Comparison of ENCODE assay signal across 12 cellular contexts in genomic region chr10:43824934-43825333, GRCh38.
DNase-seq lines count a peak whose midpoint lies in the region; FAIRE-seq and TF ChIP-seq lines count a peak whose summit lies in the region.
"Had no signal": no experiment of that assay in that cellular context is flagged by ENCODE, and none has a peak within 500 bp of the region (broad histone marks: within the 10 kb centered on the region; RNA-seq: fewer than 3 reads in every experiment).

No MANE protein-coding gene starts in this region.

- H3K36me3 Mint-ChIP-seq in activated CD4-positive, alpha-beta memory T cell treated with anti-CD3 and anti-CD28 coated beads for 36 hours: no peaks in the 10 kb centered on the region

- H3K4me1 ChIP-seq in duodenal mucosa (ENCODE audit: control insufficient read depth in 1 of 2, insufficient read depth in 2 of 2, low read length in 2 of 2) (no peaks in the 10 kb centered on the region), kidney (ENCODE audit: control insufficient read depth in 1 of 2, insufficient read depth in 1 of 2, low read depth in 1 of 2, low read length in 2 of 2) (no peaks in the 10 kb centered on the region), skeletal muscle tissue (ENCODE audit: control insufficient read depth in 3 of 3, insufficient read depth in 3 of 3, low read length in 3 of 3) (peaks cover 0 to 15% (median 10%) of the 10 kb centered on the region in 3 donors)

- TF ChIP-seq CTCF in kidney (IDR thresholded peaks at IDR 0.05; ENCODE audit: borderline replicate concordance, extremely low read depth, insufficient read depth): no peak

- CTCF ChIA-PET in activated CD4-positive, alpha-beta memory T cell treated with anti-CD3 and anti-CD28 coated beads for 36 hours (lab: Charles Lee): interaction anchor here (1.0 kb wide), 1 partner anchor 135 kb away, joined by 3 read pairs; no protein-coding TSS in a partner anchor

- H3K9me3 ChIP-seq in duodenal mucosa (ENCODE audit: control insufficient read depth in 1 of 2, low read length in 2 of 2) (no peaks in the 10 kb centered on the region), kidney (ENCODE audit: control insufficient read depth in 1 of 2, low read length in 2 of 2) (no peaks in the 10 kb centered on the region), skeletal muscle tissue (ENCODE audit: control insufficient read depth in 3 of 3, low read length in 3 of 3) (peaks cover 0 to 2% (median 0%) of the 10 kb centered on the region in 3 donors)

- FAIRE-seq in kidney (lab: Jason Lieb, UNC): no peak
- FAIRE-seq: GM18507 had no signal

- H3K4me1 Mint-ChIP-seq in activated CD4-positive, alpha-beta memory T cell treated with anti-CD3 and anti-CD28 coated beads for 36 hours (ENCODE audit: low read depth): peaks cover 16% of the 10 kb centered on the region

- H3K36me3 ChIP-seq in duodenal mucosa (ENCODE audit: control insufficient read depth in 1 of 2, insufficient read depth in 2 of 2, low read length in 2 of 2) (no peaks in the 10 kb centered on the region), kidney (ENCODE audit: control insufficient read depth in 1 of 2, insufficient read depth in 2 of 2, low read length in 2 of 2) (no peaks in the 10 kb centered on the region), skeletal muscle tissue (ENCODE audit: control insufficient read depth in 3 of 3, insufficient read depth in 3 of 3, low read length in 3 of 3) (no peaks in the 10 kb centered on the region)

- H3K27me3 ChIP-seq in duodenal mucosa (ENCODE audit: control insufficient read depth in 1 of 2, insufficient read depth in 2 of 2, low read length in 2 of 2) (no peaks in the 10 kb centered on the region), skeletal muscle tissue (ENCODE audit: control insufficient read depth in 3 of 3, insufficient read depth in 3 of 3, low read length in 3 of 3) (no peaks in the 10 kb centered on the region)

- no peak overlapping the region for H3K4me3 Mint-ChIP-seq in activated CD4-positive, alpha-beta memory T cell treated with anti-CD3 and anti-CD28 coated beads for 36 hours

- no peak overlapping the region for H3K9ac ChIP-seq in duodenal mucosa (ENCODE audit: low read depth in 1 of 2, low read length in 2 of 2)
- no peak overlapping the region for H3K9ac ChIP-seq in kidney (ENCODE audit: low read length in 2 of 2)
- no peak overlapping the region for H3K9ac ChIP-seq in skeletal muscle tissue (ENCODE audit: low read depth in 1 of 3, low read length in 3 of 3)

- intact Hi-C loops in kidney (cut with DNase I): no loop called here
- intact Hi-C loops in activated CD4-positive, alpha-beta memory T cell treated with anti-CD3 and anti-CD28 coated beads for 36 hours (cut with micrococcal nuclease): no loop called here

- H3K27me3 Mint-ChIP-seq in activated CD4-positive, alpha-beta memory T cell treated with anti-CD3 and anti-CD28 coated beads for 36 hours: no peaks in the 10 kb centered on the region

- no peak overlapping the region for H3K27ac Mint-ChIP-seq in activated CD4-positive, alpha-beta memory T cell treated with anti-CD3 and anti-CD28 coated beads for 36 hours

- H3K9me3 Mint-ChIP-seq in activated CD4-positive, alpha-beta memory T cell treated with anti-CD3 and anti-CD28 coated beads for 36 hours: no peaks in the 10 kb centered on the region

- DNase-seq in EL: peak; percentile 83
- DNase-seq in kidney: peak; percentile 82
- DNase-seq in activated CD4-positive, alpha-beta memory T cell treated with anti-CD3 and anti-CD28 coated beads for 36 hours: no peak
- DNase-seq in hippocampal formation (lab: John Stamatoyannopoulos, UW): no peak
- DNase-seq in activated CD4-positive, alpha-beta T cell treated with anti-CD3 and anti-CD28 coated beads, Interleukin-2, amount 50 U/mL, for 4 hours: no peak
- no peak for DNase-seq in DMS53 (lab: John Stamatoyannopoulos, UW)
- DNase-seq: AML-193, NCI-H1105 treated with DMSO at 0.1 percent for 48 hours had no signal

- H3K27ac ChIP-seq in duodenal mucosa (ENCODE audit: low read depth, low read length) (peak overlapping the region; percentile 17), kidney (ENCODE audit: low read depth in 2 of 2, low read length in 2 of 2) (peak overlapping the region in 1 of 2 donors; percentile 64), skeletal muscle tissue (ENCODE audit: low read depth, low read length) (peak overlapping the region; percentile 83)
- H3K27ac ChIP-seq: VCaP had no signal

- POLR2A ChIA-PET in activated CD4-positive, alpha-beta memory T cell treated with anti-CD3 and anti-CD28 coated beads for 36 hours (lab: Charles Lee): no interaction called here

- H3K4me3 ChIP-seq in duodenal mucosa (ENCODE audit: low read depth in 1 of 2, low read length in 2 of 2) (no peak overlapping the region), kidney (ENCODE audit: low read length in 2 of 2) (no peak overlapping the region), skeletal muscle tissue (ENCODE audit: low read length in 3 of 3) (no peak overlapping the region)

Comparison
In these comparisons a context has a peak if more than half of its experiments do, and no peak if none do; other contexts are left out.
1. DNase-seq: peak in EL (single experiment) and kidney (single experiment); none in activated CD4-positive, alpha-beta memory T cell treated with anti-CD3 and anti-CD28 coated beads for 36 hours (single experiment), hippocampal formation (0 of 2), activated CD4-positive, alpha-beta T cell treated with anti-CD3 and anti-CD28 coated beads, Interleukin-2, amount 50 U/mL, for 4 hours (0 of 2) and DMS53 (single experiment).